In genomic region chr3:72447059-72447946, GRCh38 we compare ENCODE assay signal across 8 cellular contexts. TPM values are rescaled to one million over a fixed set of nuclear protein-coding genes. Genes with fewer than 3 reads are reported as not detected.
A peak's percentile ranks its signal among the peaks of the same experiment; 100 is the strongest.
DNase-seq lines count a peak whose midpoint lies in the region; ATAC-seq and TF ChIP-seq lines count a peak whose summit lies in the region.

No MANE protein-coding gene starts in this region.

- H3K36me3 Mint-ChIP-seq in neural progenitor cell, result peaks cover 14% of the 10 kb centered on the region

- H3K4me3 ChIP-seq in DND-41 (ENCODE audit: low read depth in 1 of 2, low read length in 2 of 2) (peak overlapping the region; percentile 53 to 78; a peak in 3 of 4 replicates), foreskin fibroblast (ENCODE audit: low read depth in 1 of 2, low read length in 2 of 2) (peak overlapping the region; percentile 82 to 97), neural progenitor cell (peak overlapping the region; percentile 90)
- H3K4me3 ChIP-seq in Jurkat, Clone E6-1 (ENCODE audit: low read length), result peak overlapping the region; percentile 75

- peaks cover 19% of the 10 kb centered on the region for H3F3A ChIP-seq in neural progenitor cell (ENCODE audit: low read depth)

- peaks cover 42% of the 10 kb centered on the region for H3K4me1 Mint-ChIP-seq in neural progenitor cell
- peaks cover 61% of the 10 kb centered on the region for H3K4me1 Mint-ChIP-seq in stimulated activated naive CD8-positive, alpha-beta T cell treated with anti-CD3 and anti-CD28 coated beads, Interleukin-15, amount 100 ng/mL, for 72 hours

- H3K9me3 Mint-ChIP-seq in neural progenitor cell, result no peaks in the 10 kb centered on the region
- H3K9me3 Mint-ChIP-seq in stimulated activated naive CD8-positive, alpha-beta T cell treated with anti-CD3 and anti-CD28 coated beads, Interleukin-15, amount 100 ng/mL, for 72 hours, result no peaks in the 10 kb centered on the region

- TF ChIP-seq CTCF in DND-41 (IDR thresholded peaks at IDR 0.05; ENCODE audit: borderline replicate concordance, extremely low read depth, low read length, poor library complexity, severe bottlenecking) (no peak), RWPE1 (conservative IDR thresholded peaks at IDR 0.05; ENCODE audit: low read depth) (no peak), foreskin fibroblast (IDR thresholded peaks at IDR 0.05; ENCODE audit: low read depth, low read length) (no peak), neural progenitor cell (IDR thresholded peaks at IDR 0.05) (peak; percentile 18)

- H3K4me2 ChIP-seq in DND-41 (ENCODE audit: insufficient read depth, low read length), result peak overlapping the region; percentile 79
- peak overlapping the region; percentile 79 for H3K4me2 ChIP-seq in neural progenitor cell

- H2AFZ ChIP-seq in DND-41 (ENCODE audit: low read depth, low read length), result peak overlapping the region; percentile 97
- peak overlapping the region; percentile 70 for H2AFZ ChIP-seq in neural progenitor cell (replicated peaks)

- POLR2A ChIA-PET in RWPE1 (lab: Yijun Ruan, JAX; ENCODE audit: low non-redundant PET), result interaction anchor here (0.6 to 1.3 kb wide), 3 partner anchors 25 to 357 kb away, joined by 3 to 7 read pairs (median 5); no protein-coding TSS in a partner anchor

- H3K27me3 Mint-ChIP-seq in neural progenitor cell (ENCODE audit: insufficient read depth, low read depth), result peaks cover 23% of the 10 kb centered on the region
- peaks cover 28% of the 10 kb centered on the region for H3K27me3 Mint-ChIP-seq in stimulated activated naive CD8-positive, alpha-beta T cell treated with anti-CD3 and anti-CD28 coated beads, Interleukin-15, amount 100 ng/mL, for 72 hours

- peaks cover 5% of the 10 kb centered on the region for H3K27me3 ChIP-seq in DND-41 (ENCODE audit: insufficient read depth, low read length, poor library complexity)
- H3K27me3 ChIP-seq in neural progenitor cell, result peaks cover 24% of the 10 kb centered on the region

- ATAC-seq in DND-41 (ENCODE audit: insufficient read depth, low read depth) (peak; percentile 81), GM21723 (IDR thresholded peaks at IDR 0.05; ENCODE audit: unreplicated experiment) (peak; percentile 87)
- ATAC-seq in stimulated activated naive CD8-positive, alpha-beta T cell treated with anti-CD3 and anti-CD28 coated beads, Interleukin-15, amount 100 ng/mL, for 72 hours, result peak; percentile 87

- no peaks in the 10 kb centered on the region for H3K9me3 ChIP-seq in DND-41 (ENCODE audit: insufficient read depth, low read length, severe bottlenecking)
- no peaks in the 10 kb centered on the region for H3K9me3 ChIP-seq in neural progenitor cell (ENCODE audit: low read depth)

- no peaks in the 10 kb centered on the region for H3K36me3 ChIP-seq in DND-41 (ENCODE audit: insufficient read depth, low read length)
- no peaks in the 10 kb centered on the region for H3K36me3 ChIP-seq in neural progenitor cell

- H3K4me3 Mint-ChIP-seq in neural progenitor cell, result peak overlapping the region; percentile 85
- H3K4me3 Mint-ChIP-seq in stimulated activated naive CD8-positive, alpha-beta T cell treated with anti-CD3 and anti-CD28 coated beads, Interleukin-15, amount 100 ng/mL, for 72 hours, result peak overlapping the region; percentile 66 to 100

- DNase-seq in DND-41 (peak; percentile 91), RWPE1 (ENCODE audit: low spot score) (peak; percentile 82), activated gamma-delta T cell (lab: John Stamatoyannopoulos, UW) (peak; percentile 91), foreskin fibroblast (peak; percentile 90 to 97), neural progenitor cell (ENCODE audit: low spot score) (peak; percentile 97)
- DNase-seq in Jurkat, Clone E6-1 (ENCODE audit: low read depth, low spot score), result peak; percentile 72
- DNase-seq in stimulated activated naive CD8-positive, alpha-beta T cell treated with anti-CD3 and anti-CD28 coated beads, Interleukin-15, amount 100 ng/mL, for 72 hours, result peak; percentile 90 to 95

- H3K27ac ChIP-seq in DND-41 (ENCODE audit: low read length) (peak overlapping the region; percentile 40), RWPE1 (peak overlapping the region; percentile 93), neural progenitor cell (no peak overlapping the region)

- H3K4me1 ChIP-seq in DND-41 (ENCODE audit: insufficient read depth, low read length) (peaks cover 44% of the 10 kb centered on the region), neural progenitor cell (peaks cover 27% of the 10 kb centered on the region)

- CTCF ChIA-PET in RWPE1 (lab: Yijun Ruan, JAX), result interaction anchor here (0.6 to 1.0 kb wide), 5 partner anchors 10 to 213 kb away, joined by 3 to 4 read pairs (median 3); no protein-coding TSS in a partner anchor

- peaks cover 35% of the 10 kb centered on the region; the same call in 1 of the 2 replicates for H4K20me1 ChIP-seq in DND-41 (ENCODE audit: insufficient read depth, low read length)
- peaks cover 45% of the 10 kb centered on the region for H4K20me1 ChIP-seq in neural progenitor cell (ENCODE audit: low read depth)

- H3K9ac ChIP-seq in DND-41 (ENCODE audit: low read depth, low read length) (peak overlapping the region; percentile 60), neural progenitor cell (peak overlapping the region; percentile 79)

- peak overlapping the region; percentile 74 for H3K27ac Mint-ChIP-seq in neural progenitor cell
- peak overlapping the region in 1 of 2 donors; percentile 95 for H3K27ac Mint-ChIP-seq in stimulated activated naive CD8-positive, alpha-beta T cell treated with anti-CD3 and anti-CD28 coated beads, Interleukin-15, amount 100 ng/mL, for 72 hours

- H3K79me2 ChIP-seq in DND-41 (ENCODE audit: insufficient read depth, low read length) (peaks cover 45% of the 10 kb centered on the region), neural progenitor cell (ENCODE audit: low read depth) (peaks cover 45% of the 10 kb centered on the region)

RNA-seq across cellular contexts. Expression of gene RYBP, which starts 0.9 kb away (rescaled TPM):
- polyA plus RNA-seq in Jurkat, Clone E6-1 (2012; ENCODE audit: insufficient read depth, insufficient read length), result 10.7 TPM
- total RNA-seq in neural progenitor cell (ENCODE audit: low replicate concordance), result 15.0 and 25.2 TPM in 2 replicates
